Comparison of ENCODE assay signal across 16 cellular contexts in the genomic region with DNA sequence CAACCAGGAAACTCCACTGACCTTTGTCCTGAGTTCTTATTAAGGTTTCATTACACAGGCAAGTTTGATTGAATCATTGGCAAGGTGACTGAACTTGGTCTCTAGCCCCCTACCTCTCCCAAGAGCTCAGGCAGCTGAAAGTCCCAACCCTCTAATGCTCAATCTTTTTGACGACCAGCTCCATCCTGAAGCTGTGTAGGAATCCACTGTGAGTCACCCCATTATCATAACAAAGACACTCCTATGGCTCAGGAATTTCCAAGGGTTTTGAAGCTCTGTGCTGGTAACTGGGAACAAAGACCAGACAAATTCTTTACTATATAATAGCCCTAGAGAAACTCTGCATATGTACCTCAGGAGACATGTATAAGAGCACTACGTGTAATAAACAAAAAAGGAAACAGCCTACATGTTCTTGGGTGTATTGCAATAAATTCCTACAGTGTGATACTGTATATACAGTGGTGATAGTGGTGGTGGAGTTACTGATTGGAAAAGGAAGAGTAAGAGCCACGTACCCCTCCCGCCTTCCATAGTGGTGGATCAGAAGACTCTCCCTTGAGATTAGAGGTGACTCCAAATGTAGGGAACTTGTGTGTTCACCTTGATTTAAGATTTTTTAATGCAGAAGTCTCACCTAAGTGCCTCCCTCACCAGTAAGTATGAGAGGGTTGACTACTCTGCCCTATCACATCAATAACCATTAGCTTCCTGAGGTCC.
DNase-seq lines count a peak whose midpoint lies in the region; ATAC-seq, FAIRE-seq and TF ChIP-seq lines count a peak whose summit lies in the region.
"Had no signal": no experiment of that assay in that cellular context is flagged by ENCODE, and none has a peak within 500 bp of the region (broad histone marks: within the 10 kb centered on the region; RNA-seq: fewer than 3 reads in every experiment).

No MANE protein-coding gene starts in this region.

- no peak for FAIRE-seq in A549 (lab: Jason Lieb, UNC)
- FAIRE-seq: HepG2 had no signal

- H3K4me1 ChIP-seq in A549 (no peaks in the 10 kb centered on the region), HUES48 (ENCODE audit: control insufficient read depth, insufficient read depth, low read length) (peaks cover 14% of the 10 kb centered on the region)
- H3K4me1 ChIP-seq: gastrocnemius medialis, upper lobe of right lung had no signal

- in situ Hi-C loops in astrocyte of the spinal cord (cut with HindIII; ENCODE audit: low sequenced_read_pairs), result no loop called here

- no peak overlapping the region for H3K4me2 ChIP-seq in A549

- TF ChIP-seq EP300 in A549 (IDR thresholded peaks at IDR 0.05), result no peak

- DNase-seq in A549 (ENCODE audit: low read depth in 1 of 2, low spot score in 1 of 2), result peak in 1 of 2 experiments; percentile 15
- peak; percentile 67 for DNase-seq in astrocyte of the spinal cord (ENCODE audit: low read depth, low spot score)
- DNase-seq in iPS-NIHi7 (ENCODE audit: extremely low spot score), result peak; percentile 54
- DNase-seq in NCI-H1105 (lab: John Stamatoyannopoulos, UW), result no peak
- no peak for DNase-seq in stimulated activated CD4-positive, alpha-beta T cell treated with anti-CD3 and anti-CD28 coated beads, Interleukin-15, amount 100 ng/mL, for 24 hours
- DNase-seq in T-helper 1 cell, result no peak
- DNase-seq: amygdala; CD4-positive, alpha-beta T cell; gastrocnemius medialis; NCI-H2029; retina; Right ventricle myocardium superior; upper lobe of right lung had no signal

- CTCF ChIA-PET in A549 (lab: Yijun Ruan, JAX), result interaction anchor here (0.6 to 1.7 kb wide), 4 partner anchors 10 to 232 kb away, joined by 3 to 6 read pairs (median 4); no protein-coding TSS in a partner anchor

- TF ChIP-seq POLR2A in A549 (IDR thresholded peaks at IDR 0.05; ENCODE audit: low read length), result no peak

- no peak overlapping the region for H3K4me3 ChIP-seq in A549
- H3K4me3 ChIP-seq in HUES48 (ENCODE audit: low read depth, low read length), result peak overlapping the region; percentile 11; the same call in 1 of the 2 replicates
- H3K4me3 ChIP-seq in astrocyte of the spinal cord (ENCODE audit: low read depth, low read length), result no peak overlapping the region
- H3K4me3 ChIP-seq: gastrocnemius medialis, upper lobe of right lung had no signal

- ATAC-seq in A549 (peak; percentile 73 to 77), HG03442 (IDR thresholded peaks at IDR 0.05; ENCODE audit: unreplicated experiment) (no peak)
- ATAC-seq: gastrocnemius medialis, HepG2, upper lobe of right lung had no signal

- no peak for TF ChIP-seq CTCF in A549 (IDR thresholded peaks at IDR 0.05)
- TF ChIP-seq CTCF in astrocyte of the spinal cord (IDR thresholded peaks at IDR 0.05; ENCODE audit: low read depth, low read length), result no peak

- H3K36me3 ChIP-seq in HUES48 (ENCODE audit: control insufficient read depth, insufficient read depth, low read length), result no peaks in the 10 kb centered on the region
- H3K36me3 ChIP-seq: gastrocnemius medialis, upper lobe of right lung had no signal

- H3K27me3 ChIP-seq in HUES48 (ENCODE audit: control insufficient read depth, insufficient read depth, low read length), result no peaks in the 10 kb centered on the region
- H3K27me3 ChIP-seq: gastrocnemius medialis, upper lobe of right lung had no signal

- H3K9ac ChIP-seq in HUES48 (ENCODE audit: low read depth, low read length), result peak overlapping the region; percentile 34; the same call in 1 of the 2 replicates

- POLR2A ChIA-PET in A549 (lab: Yijun Ruan, JAX), result no interaction called here

- H3K9me3 ChIP-seq in A549 (peaks cover 14% of the 10 kb centered on the region; the same call in 2 of the 3 replicates), HUES48 (ENCODE audit: control insufficient read depth, insufficient read depth, low read length) (peaks cover 44% of the 10 kb centered on the region)
- H3K9me3 ChIP-seq: gastrocnemius medialis had no signal

- H3K27ac ChIP-seq in A549 (no peak overlapping the region), HUES48 (ENCODE audit: low read depth, low read length) (peak overlapping the region; percentile 92)
- H3K27ac ChIP-seq: gastrocnemius medialis, upper lobe of right lung had no signal

- no peak for TF ChIP-seq RAD21 in A549 (conservative IDR thresholded peaks at IDR 0.05 in 1 of 2, IDR thresholded peaks at IDR 0.05 in 1 of 2)

- 35% methylated on average over 4 of the region's 4 CpGs for WGBS in A549 (ENCODE audit: missing lambda C conversion rate)

TF ChIP-seq in A549, 52 proteins besides CTCF, POLR2A, EP300 and RAD21:
- TF ChIP-seq HOXB13 (CRISPR knock-in tag; IDR thresholded peaks at IDR 0.05; ENCODE audit: low read depth) (no peak), TFCP2L1 (CRISPR knock-in tag; IDR thresholded peaks at IDR 0.05) (no peak), RARB (CRISPR knock-in tag; IDR thresholded peaks at IDR 0.05) (no peak), BHLHE40 (IDR thresholded peaks at IDR 0.05; ENCODE audit: low read depth, low read length) (no peak), EHF (CRISPR knock-in tag; IDR thresholded peaks at IDR 0.05) (no peak), HOXB5 (CRISPR knock-in tag; IDR thresholded peaks at IDR 0.05) (no peak), POLR2AphosphoS2 (conservative IDR thresholded peaks at IDR 0.05; ENCODE audit: low read length) (no peak), JUN (IDR thresholded peaks at IDR 0.05) (no peak), PHF8 (IDR thresholded peaks at IDR 0.05; ENCODE audit: borderline replicate concordance, low read depth) (no peak), CBX2 (IDR thresholded peaks at IDR 0.05; ENCODE audit: borderline replicate concordance, low read depth) (no peak), TP53 (CRISPR knock-in tag; IDR thresholded peaks at IDR 0.05) (no peak)
- TF ChIP-seq, protein P1, sequence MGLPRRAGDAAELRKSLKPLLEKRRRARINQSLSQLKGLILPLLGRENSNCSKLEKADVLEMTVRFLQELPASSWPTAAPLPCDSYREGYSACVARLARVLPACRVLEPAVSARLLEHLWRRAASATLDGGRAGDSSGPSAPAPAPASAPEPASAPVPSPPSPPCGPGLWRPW (IDR thresholded peaks at IDR 0.05), result no peak
- TF ChIP-seq, protein P2, sequence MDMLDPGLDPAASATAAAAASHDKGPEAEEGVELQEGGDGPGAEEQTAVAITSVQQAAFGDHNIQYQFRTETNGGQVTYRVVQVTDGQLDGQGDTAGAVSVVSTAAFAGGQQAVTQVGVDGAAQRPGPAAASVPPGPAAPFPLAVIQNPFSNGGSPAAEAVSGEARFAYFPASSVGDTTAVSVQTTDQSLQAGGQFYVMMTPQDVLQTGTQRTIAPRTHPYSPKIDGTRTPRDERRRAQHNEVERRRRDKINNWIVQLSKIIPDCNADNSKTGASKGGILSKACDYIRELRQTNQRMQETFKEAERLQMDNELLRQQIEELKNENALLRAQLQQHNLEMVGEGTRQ (IDR thresholded peaks at IDR 0.05), result no peak
- TF ChIP-seq, protein P3, sequence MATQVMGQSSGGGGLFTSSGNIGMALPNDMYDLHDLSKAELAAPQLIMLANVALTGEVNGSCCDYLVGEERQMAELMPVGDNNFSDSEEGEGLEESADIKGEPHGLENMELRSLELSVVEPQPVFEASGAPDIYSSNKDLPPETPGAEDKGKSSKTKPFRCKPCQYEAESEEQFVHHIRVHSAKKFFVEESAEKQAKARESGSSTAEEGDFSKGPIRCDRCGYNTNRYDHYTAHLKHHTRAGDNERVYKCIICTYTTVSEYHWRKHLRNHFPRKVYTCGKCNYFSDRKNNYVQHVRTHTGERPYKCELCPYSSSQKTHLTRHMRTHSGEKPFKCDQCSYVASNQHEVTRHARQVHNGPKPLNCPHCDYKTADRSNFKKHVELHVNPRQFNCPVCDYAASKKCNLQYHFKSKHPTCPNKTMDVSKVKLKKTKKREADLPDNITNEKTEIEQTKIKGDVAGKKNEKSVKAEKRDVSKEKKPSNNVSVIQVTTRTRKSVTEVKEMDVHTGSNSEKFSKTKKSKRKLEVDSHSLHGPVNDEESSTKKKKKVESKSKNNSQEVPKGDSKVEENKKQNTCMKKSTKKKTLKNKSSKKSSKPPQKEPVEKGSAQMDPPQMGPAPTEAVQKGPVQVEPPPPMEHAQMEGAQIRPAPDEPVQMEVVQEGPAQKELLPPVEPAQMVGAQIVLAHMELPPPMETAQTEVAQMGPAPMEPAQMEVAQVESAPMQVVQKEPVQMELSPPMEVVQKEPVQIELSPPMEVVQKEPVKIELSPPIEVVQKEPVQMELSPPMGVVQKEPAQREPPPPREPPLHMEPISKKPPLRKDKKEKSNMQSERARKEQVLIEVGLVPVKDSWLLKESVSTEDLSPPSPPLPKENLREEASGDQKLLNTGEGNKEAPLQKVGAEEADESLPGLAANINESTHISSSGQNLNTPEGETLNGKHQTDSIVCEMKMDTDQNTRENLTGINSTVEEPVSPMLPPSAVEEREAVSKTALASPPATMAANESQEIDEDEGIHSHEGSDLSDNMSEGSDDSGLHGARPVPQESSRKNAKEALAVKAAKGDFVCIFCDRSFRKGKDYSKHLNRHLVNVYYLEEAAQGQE (IDR thresholded peaks at IDR 0.05), result no peak

Comparison
In these comparisons a context has a peak if more than half of its experiments do, and no peak if none do; other contexts are left out.
1. DNase-seq: peak in astrocyte of the spinal cord (single experiment) and iPS-NIHi7 (single experiment); none in NCI-H1105 (single experiment), stimulated activated CD4-positive, alpha-beta T cell treated with anti-CD3 and anti-CD28 coated beads, Interleukin-15, amount 100 ng/mL, for 24 hours (single experiment) and T-helper 1 cell (0 of 5).